11 cellular contexts compared by ENCODE assay signal in the genomic region with DNA sequence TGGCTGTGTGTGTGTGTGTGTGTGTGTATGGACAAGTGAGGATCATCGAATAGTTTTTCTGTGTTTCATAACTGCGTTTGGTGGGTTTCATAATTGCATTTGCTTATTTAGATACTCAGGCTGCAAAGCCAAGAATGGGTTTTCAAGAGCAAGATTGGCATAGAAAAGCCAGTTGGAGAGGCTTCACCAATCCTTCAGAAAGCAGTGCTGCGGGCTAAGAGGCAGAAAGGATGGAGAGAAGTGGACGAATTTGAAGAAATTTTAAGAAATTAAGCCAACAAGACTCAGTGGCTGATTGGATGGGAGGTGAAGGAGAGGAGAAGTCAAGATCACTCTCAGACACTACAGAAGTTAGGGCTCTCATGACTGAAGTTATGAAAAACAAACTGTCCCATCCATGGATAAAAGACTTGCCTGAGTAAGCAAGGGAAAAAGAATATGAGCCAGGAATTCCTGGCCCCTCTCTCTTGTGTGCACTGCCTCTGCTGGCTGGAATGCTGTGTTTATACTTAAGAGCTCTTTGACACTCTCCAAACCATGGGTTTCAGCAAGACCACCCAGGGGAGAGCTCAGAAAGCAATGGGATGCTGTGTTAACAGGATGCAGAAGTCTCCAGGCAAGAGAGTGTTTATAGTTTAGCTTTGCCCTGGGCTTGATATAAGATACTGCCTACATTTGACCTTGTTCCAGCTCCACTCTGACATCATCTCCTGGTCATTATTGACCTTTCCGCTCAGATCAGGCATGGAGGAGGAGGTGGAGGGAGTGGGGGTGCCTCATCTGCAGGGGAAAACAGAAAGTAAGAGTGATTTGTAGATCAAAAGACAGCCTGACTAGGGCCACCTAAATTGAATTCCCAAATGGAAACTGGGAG.
DNase-seq lines count a peak whose midpoint lies in the region; ATAC-seq and FAIRE-seq lines count a peak whose summit lies in the region.
"Had no signal": no experiment of that assay in that cellular context is flagged by ENCODE, and none has a peak within 500 bp of the region (broad histone marks: within the 10 kb centered on the region; RNA-seq: fewer than 3 reads in every experiment).

No MANE protein-coding gene starts in this region.

- DNase-seq in AG08396 (ENCODE audit: low spot score) (peak; percentile 41), NCI-H2029 (lab: John Stamatoyannopoulos, UW) (peak; percentile 59), mesendoderm (peak; percentile 89), head of caudate nucleus (no peak), NCI-H2171 (lab: John Stamatoyannopoulos, UW) (no peak)
- no peak for DNase-seq in stimulated activated naive CD4-positive, alpha-beta T cell treated with Interleukin-2 at 50 U/mL for 16 hours (lab: John Stamatoyannopoulos, UW)
- DNase-seq: activated CD4-positive, alpha-beta T cell treated with anti-CD3 and anti-CD28 coated beads for 4 hours; NK-92 treated with Interleukin-12 subunit alpha and Interleukin-12 subunit beta, amount 100 ng/mL, for 24 hours; stimulated activated CD4-positive, alpha-beta T cell treated with anti-CD3 and anti-CD28 coated beads, Interleukin-4, amount 100 ng/mL, for 1 hour had no signal

- no peak overlapping the region for H3K56ac ChIP-seq in mesendoderm (ENCODE audit: low read length)

- intact Hi-C loops in head of caudate nucleus (cut with DNase I): no loop called here

- peak; percentile 95 for FAIRE-seq in endometrium (lab: Jason Lieb, UNC)

- no peak overlapping the region for H3K27ac ChIP-seq in mesendoderm (ENCODE audit: low read depth, low read length)

- no peak overlapping the region for H2BK15ac ChIP-seq in mesendoderm (replicated peaks; ENCODE audit: low read depth)

- H4K5ac ChIP-seq in mesendoderm (ENCODE audit: low read length): no peak overlapping the region

- H3K36me3 ChIP-seq in mesendoderm (ENCODE audit: control insufficient read depth, insufficient read depth, low read length): no peaks in the 10 kb centered on the region

- no peak overlapping the region for H4K8ac ChIP-seq in mesendoderm (ENCODE audit: low read depth, low read length)

- H2BK5ac ChIP-seq in mesendoderm (ENCODE audit: low read length): no peak overlapping the region

- no peak overlapping the region for H3K18ac ChIP-seq in mesendoderm (ENCODE audit: low read length)

- no peak overlapping the region for H3K4me2 ChIP-seq in mesendoderm (ENCODE audit: low read length)

- no peaks in the 10 kb centered on the region for H3K27me3 ChIP-seq in mesendoderm (ENCODE audit: insufficient read depth, low read length, poor library complexity)

- H3K9ac ChIP-seq in mesendoderm (ENCODE audit: low read length): no peak overlapping the region

- no CpG with 5 or more reads among the region's 5 CpGs for whole genome bisulfite sequencing in mesendoderm (ENCODE audit: extremely low coverage, insufficient coverage, low lambda C conversion rate)

- no peak overlapping the region for H2AK5ac ChIP-seq in mesendoderm (ENCODE audit: low read length)

- no peaks in the 10 kb centered on the region for H3K79me1 ChIP-seq in mesendoderm (ENCODE audit: low read length)

- H3K79me2 ChIP-seq in mesendoderm (ENCODE audit: control insufficient read depth, insufficient read depth, low read length): no peaks in the 10 kb centered on the region

- H3K23ac ChIP-seq in mesendoderm (ENCODE audit: low read length): no peak overlapping the region

- no peak overlapping the region for H2BK120ac ChIP-seq in mesendoderm (ENCODE audit: low read depth, low read length)

- no peak for ATAC-seq in HG02884 (IDR thresholded peaks at IDR 0.05; ENCODE audit: unreplicated experiment)

- no peaks in the 10 kb centered on the region for H3K4me1 ChIP-seq in mesendoderm (ENCODE audit: control insufficient read depth, low read depth, low read length)

- no peak overlapping the region for H3K4me3 ChIP-seq in mesendoderm (ENCODE audit: low read length)

- no peak overlapping the region for H3K4ac ChIP-seq in mesendoderm (ENCODE audit: low read depth, low read length)

Comparison
In these comparisons a context has a peak if more than half of its experiments do, and no peak if none do; other contexts are left out.
1. DNase-seq: peak in AG08396 (single experiment), NCI-H2029 (single experiment) and mesendoderm (single experiment); none in stimulated activated naive CD4-positive, alpha-beta T cell treated with Interleukin-2 at 50 U/mL for 16 hours (single experiment), head of caudate nucleus (0 of 42) and NCI-H2171 (single experiment).